In genomic region chr2:21411796-21412195, GRCh38 we compare ENCODE assay signal across 28 cellular contexts.
"Had no signal": no experiment of that assay in that cellular context is flagged by ENCODE, and none has a peak within 500 bp of the region (broad histone marks: within the 10 kb centered on the region; RNA-seq: fewer than 3 reads in every experiment).

No MANE protein-coding gene starts in this region.

- DNase-seq: activated CD4-positive, alpha-beta memory T cell treated with anti-CD3 and anti-CD28 coated beads for 36 hours; activated CD4-positive, alpha-beta T cell treated with anti-CD3 and anti-CD28 coated beads for 36 hours; activated CD4-positive, alpha-beta T cell treated with anti-CD3 and anti-CD28 coated beads, Interleukin-2, amount 10 ng/mL, durations not matched to agents 24 days and 14 days; activated CD4-positive, CD25-positive, alpha-beta regulatory T cell; activated CD4-positive, CD25-positive, alpha-beta regulatory T cell treated with anti-CD3 and anti-CD28 coated beads, Interleukin-2, amount 50 U/mL, for 72 hours; activated CD8-positive, alpha-beta memory T cell treated with anti-CD3 and anti-CD28 coated beads, Interleukin-2, amount 50 U/mL, for 48 hours; activated CD8-positive, alpha-beta T cell treated with anti-CD3 and anti-CD28 coated beads, Interleukin-2, amount 10 ng/mL, durations not matched to agents 7 days and 5 days; activated gamma-delta T cell; activated naive CD4-positive, alpha-beta T cell; activated naive CD4-positive, alpha-beta T cell treated with anti-CD3 and anti-CD28 coated beads, Interleukin-2, amount 10 ng/mL, durations not matched to agents 7 days and 5 days; activated T-cell treated with anti-CD3 and anti-CD28 coated beads for 4 hours; activated T-cell treated with anti-CD3 and anti-CD28 coated beads, Interleukin-2, amount 50 U/mL, for 24 hours; activated T-cell treated with anti-CD3 and anti-CD28 coated beads, Interleukin-2, amount 50 U/mL, for 72 hours; amniotic stem cell; anterior cingulate cortex; brain microvascular endothelial cell; dorsolateral prefrontal cortex; effector memory CD4-positive, alpha-beta T cell; endodermal cell; foreskin keratinocyte; gastrocnemius medialis; glutamatergic neuron; heart left ventricle; T-helper 2 cell had no signal

- H3K4me3 ChIP-seq: coronary artery, dorsolateral prefrontal cortex, gastrocnemius medialis, heart left ventricle had no signal

- ATAC-seq: activated CD4-positive, alpha-beta T cell treated with anti-CD3 and anti-CD28 coated beads for 36 hours; activated CD8-positive, alpha-beta T cell treated with anti-CD3 and anti-CD28 coated beads, Interleukin-2, amount 10 ng/mL, durations not matched to agents 7 days and 5 days; activated T-cell treated with anti-CD3 and anti-CD28 coated beads, Interleukin-2, amount 50 U/mL, for 72 hours; esophagus mucosa; foreskin keratinocyte; gastrocnemius medialis; heart left ventricle had no signal

- FAIRE-seq: astrocyte, bronchial epithelial cell had no signal

- H3K27ac ChIP-seq: brain microvascular endothelial cell, coronary artery, dorsolateral prefrontal cortex, foreskin keratinocyte, gastrocnemius medialis, heart left ventricle had no signal

- H3K4me1 ChIP-seq: foreskin keratinocyte, gastrocnemius medialis, heart left ventricle had no signal

- H3K27me3 ChIP-seq: brain microvascular endothelial cell, dorsolateral prefrontal cortex, foreskin keratinocyte, gastrocnemius medialis, heart left ventricle had no signal

- H3K36me3 ChIP-seq: brain microvascular endothelial cell, gastrocnemius medialis, heart left ventricle had no signal

- H3K9me3 ChIP-seq: gastrocnemius medialis, heart left ventricle had no signal
